8 cellular contexts compared by ENCODE assay signal in genomic region chr7:151251328-151251925, GRCh38. TPM values are rescaled to one million over a fixed set of nuclear protein-coding genes. Genes with fewer than 3 reads are reported as not detected.
DNase-seq lines count a peak whose midpoint lies in the region; ATAC-seq and TF ChIP-seq lines count a peak whose summit lies in the region.

No MANE protein-coding gene starts in this region.

- POLR2A ChIA-PET in BJ (lab: Charles Lee): no interaction called here

- H3K4me3 Mint-ChIP-seq in IgD-negative memory B cell (peak overlapping the region; percentile 1 to 90 (median 72)), CD14-positive monocyte (peak overlapping the region in 1 of 2 donors; percentile 76)
- H3K4me3 Mint-ChIP-seq in activated naive CD8-positive, alpha-beta T cell treated with anti-CD3 and anti-CD28 coated beads for 36 hours: peak overlapping the region; percentile 60

- no peak for TF ChIP-seq POLR2A in prostate gland (IDR thresholded peaks at IDR 0.05)

- peaks cover 2% of the 10 kb centered on the region; the same call in 1 of the 2 replicates for H3K27me3 ChIP-seq in BJ (ENCODE audit: control insufficient read depth, insufficient read depth, low read length)
- peaks cover 24% of the 10 kb centered on the region for H3K27me3 ChIP-seq in left ventricle myocardium inferior (ENCODE audit: low read depth)
- H3K27me3 ChIP-seq in prostate gland (replicated peaks; ENCODE audit: insufficient read depth): no peaks in the 10 kb centered on the region

- H3K36me3 ChIP-seq in BJ (ENCODE audit: control insufficient read depth, insufficient read depth, low read length): no peaks in the 10 kb centered on the region
- no peaks in the 10 kb centered on the region for H3K36me3 ChIP-seq in left ventricle myocardium inferior
- H3K36me3 ChIP-seq in prostate gland: no peaks in the 10 kb centered on the region

- 2% methylated on average over 21 of the region's 55 CpGs for WGBS in prostate gland

- H3K27ac ChIP-seq in left ventricle myocardium inferior (replicated peaks) (peak overlapping the region; percentile 99), prostate gland (peak overlapping the region; percentile 84 to 87)

- intact Hi-C loops in left ventricle myocardium inferior (cut with micrococcal nuclease) (no loop called here), prostate gland (cut with DNase I) (loop anchor here (5.0 kb wide), 1 partner anchor 91 kb away; the partner anchor contains the start of gene NUB1), CD14-positive monocyte (cut with micrococcal nuclease) (loop anchor here (5.0 kb wide), 1 partner anchor 51 kb away; no protein-coding TSS in a partner anchor)

- TF ChIP-seq CTCF in BJ (IDR thresholded peaks at IDR 0.05; ENCODE audit: insufficient read depth, low read depth, low read length): no peak
- TF ChIP-seq CTCF in left ventricle myocardium inferior (IDR thresholded peaks at IDR 0.05; ENCODE audit: borderline replicate concordance): no peak
- TF ChIP-seq CTCF in prostate gland (IDR thresholded peaks at IDR 0.05): no peak
- no peak for TF ChIP-seq CTCF in GM13977 (IDR thresholded peaks at IDR 0.05; ENCODE audit: extremely low read depth, insufficient read depth, missing control alignments)
- no peak for TF ChIP-seq CTCF in CD14-positive monocyte (IDR thresholded peaks at IDR 0.05)

- H3K9me3 ChIP-seq in left ventricle myocardium inferior (replicated peaks) (no peaks in the 10 kb centered on the region), prostate gland (no peaks in the 10 kb centered on the region)

- in situ Hi-C loops in GM13977 (cut with MboI; ENCODE audit: low pct_unique_long_range_greater_than_20kb, low sequenced_read_pairs, unreplicated experiment): no loop called here

- no peak for DNase-seq in BJ (ENCODE audit: low read depth)
- peak; percentile 48 for DNase-seq in activated naive CD8-positive, alpha-beta T cell treated with anti-CD3 and anti-CD28 coated beads for 36 hours
- peak; percentile 76 for DNase-seq in left ventricle myocardium inferior
- DNase-seq in prostate gland (ENCODE audit: low spot score): no peak
- DNase-seq in GM13977 (ENCODE audit: low spot score): no peak
- no peak for DNase-seq in CD14-positive monocyte (ENCODE audit: low spot score)

- H3K36me3 Mint-ChIP-seq in IgD-negative memory B cell (peaks cover 2% of the 10 kb centered on the region), CD14-positive monocyte (peaks cover 26 to 54% of the 10 kb centered on the region in 2 donors)
- H3K36me3 Mint-ChIP-seq in activated naive CD8-positive, alpha-beta T cell treated with anti-CD3 and anti-CD28 coated beads for 36 hours: no peaks in the 10 kb centered on the region

- CTCF ChIA-PET in BJ (lab: Yijun Ruan, JAX): interaction anchor here (1.0 to 2.2 kb wide), 7 partner anchors 9 to 60 kb away, joined by 3 to 8 read pairs (median 5); no protein-coding TSS in a partner anchor

- ATAC-seq in activated CD4-positive, CD25-positive, alpha-beta regulatory T cell treated with anti-CD3 and anti-CD28 coated beads, Interleukin-2, amount 50 U/mL, for 24 hours: no peak

- no peaks in the 10 kb centered on the region for H3K9me3 Mint-ChIP-seq in IgD-negative memory B cell
- H3K9me3 Mint-ChIP-seq in activated naive CD8-positive, alpha-beta T cell treated with anti-CD3 and anti-CD28 coated beads for 36 hours: no peaks in the 10 kb centered on the region
- H3K9me3 Mint-ChIP-seq in CD14-positive monocyte: peaks cover 0 to 17% (median 13%) of the 10 kb centered on the region in 7 donors

- H3K27me3 Mint-ChIP-seq in IgD-negative memory B cell: peaks cover 53% of the 10 kb centered on the region
- peaks cover 36% of the 10 kb centered on the region for H3K27me3 Mint-ChIP-seq in activated naive CD8-positive, alpha-beta T cell treated with anti-CD3 and anti-CD28 coated beads for 36 hours
- peaks cover 70 to 84% (median 77%) of the 10 kb centered on the region in 3 donors for H3K27me3 Mint-ChIP-seq in CD14-positive monocyte (ENCODE audit: low read depth in 3 of 3)

- H3K27ac Mint-ChIP-seq in IgD-negative memory B cell: no peak overlapping the region
- no peak overlapping the region for H3K27ac Mint-ChIP-seq in activated naive CD8-positive, alpha-beta T cell treated with anti-CD3 and anti-CD28 coated beads for 36 hours
- H3K27ac Mint-ChIP-seq in CD14-positive monocyte: no peak overlapping the region

- H3K4me1 ChIP-seq in left ventricle myocardium inferior (peaks cover 81% of the 10 kb centered on the region), prostate gland (replicated peaks) (no peaks in the 10 kb centered on the region)

- peaks cover 9 to 18% (median 10%) of the 10 kb centered on the region in 3 donors for H3K4me1 Mint-ChIP-seq in IgD-negative memory B cell
- peaks cover 31% of the 10 kb centered on the region for H3K4me1 Mint-ChIP-seq in activated naive CD8-positive, alpha-beta T cell treated with anti-CD3 and anti-CD28 coated beads for 36 hours
- H3K4me1 Mint-ChIP-seq in CD14-positive monocyte: peaks cover 49% of the 10 kb centered on the region

- peak overlapping the region; percentile 58 for H3K4me3 ChIP-seq in BJ (ENCODE audit: low read depth, low read length)
- H3K4me3 ChIP-seq in left ventricle myocardium inferior: peak overlapping the region; percentile 84
- H3K4me3 ChIP-seq in prostate gland: peak overlapping the region; percentile 45

RNA-seq across cellular contexts. Expression of gene SMARCD3, which starts 2.9 kb away (rescaled TPM):
- 37.7 and 46.6 TPM in 2 replicates for polyA plus RNA-seq in BJ (2011; rRNA removed)
- polyA minus RNA-seq in BJ (2011; rRNA and poly(A)+ RNA removed): 13.9 and 31.0 TPM in 2 replicates
- polyA plus RNA-seq in IgD-negative memory B cell: 1.1 TPM
- 1 to 10 TPM; 4.1 to 4.3 TPM for total RNA-seq in activated naive CD8-positive, alpha-beta T cell treated with anti-CD3 and anti-CD28 coated beads for 36 hours
- 104 TPM for total RNA-seq in left ventricle myocardium inferior
- total RNA-seq in prostate gland: 100 to 1,000 TPM in 1 of 2 donors, 10 to 100 TPM in 1; 35.6 to 108 TPM
- polyA plus RNA-seq in CD14-positive monocyte: 100 to 1,000 TPM; 104 to 112 TPM

RNA-seq across cellular contexts. Expression of gene CHPF2, which starts 19.1 kb away (rescaled TPM):
- polyA plus RNA-seq in BJ (2011; rRNA removed): 26.1 and 42.6 TPM in 2 replicates
- 41.1 and 43.3 TPM in 2 replicates for polyA minus RNA-seq in BJ (2011; rRNA and poly(A)+ RNA removed)
- 25.4 TPM for polyA plus RNA-seq in IgD-negative memory B cell
- total RNA-seq in activated naive CD8-positive, alpha-beta T cell treated with anti-CD3 and anti-CD28 coated beads for 36 hours: 10 to 100 TPM; 24.5 to 25.1 TPM
- total RNA-seq in left ventricle myocardium inferior: 17.3 TPM
- total RNA-seq in prostate gland: 10 to 100 TPM; 40.2 to 72.9 TPM
- 10 to 100 TPM; 34.4 to 36.0 TPM for polyA plus RNA-seq in CD14-positive monocyte

RNA-seq across cellular contexts. Expression of gene ABCF2, which starts 24.4 kb away (rescaled TPM):
- 44.2 and 62.5 TPM in 2 replicates for polyA plus RNA-seq in BJ (2011; rRNA removed)
- polyA minus RNA-seq in BJ (2011; rRNA and poly(A)+ RNA removed): 27.5 and 43.8 TPM in 2 replicates
- polyA plus RNA-seq in IgD-negative memory B cell: 34.2 TPM
- total RNA-seq in activated naive CD8-positive, alpha-beta T cell treated with anti-CD3 and anti-CD28 coated beads for 36 hours: 10 to 100 TPM; 85.2 to 87.5 TPM
- 30.5 TPM for total RNA-seq in left ventricle myocardium inferior
- 10 to 100 TPM; 23.3 to 33.3 TPM for total RNA-seq in prostate gland
- polyA plus RNA-seq in CD14-positive monocyte: 10 to 100 TPM; 18.0 to 22.0 TPM

RNA-seq across cellular contexts. Expression of gene H2BK1, which starts 41.1 kb away (rescaled TPM):
- polyA plus RNA-seq in BJ (2011; rRNA removed) (not detected in 2 replicates), IgD-negative memory B cell (not detected), CD14-positive monocyte (not detected)
- not detected in 2 replicates for polyA minus RNA-seq in BJ (2011; rRNA and poly(A)+ RNA removed)
- not detected for total RNA-seq in activated naive CD8-positive, alpha-beta T cell treated with anti-CD3 and anti-CD28 coated beads for 36 hours
- total RNA-seq in left ventricle myocardium inferior (not detected), prostate gland (1 to 10 TPM in 1 of 2 donors, not detected in 1; 3.0 TPM)

Comparison
In these comparisons a context has a peak if more than half of its experiments do, and no peak if none do; other contexts are left out.
1. DNase-seq: peak in activated naive CD8-positive, alpha-beta T cell treated with anti-CD3 and anti-CD28 coated beads for 36 hours (single experiment) and left ventricle myocardium inferior (single experiment); none in BJ (single experiment), prostate gland (single experiment), GM13977 (single experiment) and CD14-positive monocyte (single experiment).
2. RNA of gene SMARCD3, which starts 2.9 kb away (total RNA-seq): 35.6 to 108 TPM in prostate gland and 104 TPM in left ventricle myocardium inferior (single experiment); 4.1 to 4.3 TPM in activated naive CD8-positive, alpha-beta T cell treated with anti-CD3 and anti-CD28 coated beads for 36 hours; every median in the first group is over 4 times any median in the second.
3. Peak in every context shown above with its lines, with median percentiles within 50 percentile points of each other: H3K4me3 ChIP-seq.